In genomic region chr11:86955111-86955673, GRCh38 we compare ENCODE assay signal across 8 cellular contexts. TPM values are rescaled to one million over a fixed set of nuclear protein-coding genes. Genes with fewer than 3 reads are reported as not detected.
DNase-seq lines count a peak whose midpoint lies in the region; ATAC-seq, FAIRE-seq and TF ChIP-seq lines count a peak whose summit lies in the region.

Gene FZD4, minus strand, starts transcription at chr11:86955395. Its CDS starts 310 bp downstream, at chr11:86955085.

- H3K4me1 ChIP-seq in A673 (ENCODE audit: insufficient read depth, low read length, poor library complexity, severe bottlenecking), result peaks cover 62% of the 10 kb centered on the region
- no peaks in the 10 kb centered on the region for H3K4me1 ChIP-seq in small intestine (ENCODE audit: control insufficient read depth in 2 of 2, insufficient read depth in 1 of 2, low read depth in 1 of 2, low read length in 1 of 2)

- no TSS peak for BruUV-seq in A673 (replicated peaks; lab: Mats Ljungman, UMichigan)

- peak within 1 kb of the TSS; percentile 90 for H3K4me3 ChIP-seq in A673 (ENCODE audit: low read depth, low read length, poor library complexity, severe bottlenecking)
- H3K4me3 ChIP-seq in small intestine (ENCODE audit: low read depth in 1 of 2, low read length in 2 of 2), result peak within 1 kb of the TSS; percentile 51 to 59

- ATAC-seq in GM18499 (IDR thresholded peaks at IDR 0.05; ENCODE audit: insufficient read depth, unreplicated experiment) (peak; percentile 64), HG02870 (IDR thresholded peaks at IDR 0.05; ENCODE audit: unreplicated experiment) (peak; percentile 93)

- WGBS in small intestine, 3 donors, result 0% methylated on average over 35 to 71 of the region's 71 CpGs

- intact Hi-C loops in A673 (cut with micrococcal nuclease; ENCODE audit: unreplicated experiment), result loop anchor here (5.0 kb wide), 1 partner anchor 37 kb away; no protein-coding TSS in a partner anchor

- POLR2A ChIA-PET in A673 (lab: Charles Lee; ENCODE audit: low non-redundant PET), result no interaction called here

- H3K27me3 ChIP-seq in A673 (replicated peaks; ENCODE audit: insufficient read depth, low read depth, low read length, poor library complexity), result no peaks in the 10 kb centered on the region
- no peaks in the 10 kb centered on the region for H3K27me3 ChIP-seq in small intestine (ENCODE audit: control insufficient read depth in 2 of 2, insufficient read depth in 2 of 2, low read length in 2 of 2)

- H3K9me3 ChIP-seq in A673 (ENCODE audit: low read depth, low read length, poor library complexity, severe bottlenecking) (no peaks in the 10 kb centered on the region), small intestine (ENCODE audit: control insufficient read depth, low read depth) (no peaks in the 10 kb centered on the region)

- H3K36me3 ChIP-seq in A673 (ENCODE audit: insufficient read depth, low read length, poor library complexity, severe bottlenecking), result peaks cover 32% of the 10 kb centered on the region
- no peaks in the 10 kb centered on the region for H3K36me3 ChIP-seq in small intestine (ENCODE audit: control insufficient read depth in 2 of 2, insufficient read depth in 2 of 2, low read length in 2 of 2)

- FAIRE-seq in small intestine (lab: Jason Lieb, UNC), result no peak

- CTCF ChIA-PET in A673 (lab: Charles Lee), result interaction anchor here (0.8 to 1.2 kb wide), 2 partner anchors 9 to 33 kb away, joined by 3 to 4 read pairs; no protein-coding TSS in a partner anchor

- peak within 1 kb of the TSS; percentile 88 for H3K27ac ChIP-seq in A673 (ENCODE audit: low read depth, low read length, poor library complexity, severe bottlenecking)
- H3K27ac ChIP-seq in small intestine (ENCODE audit: low read depth in 1 of 2, low read length in 1 of 2), result peak within 1 kb of the TSS; percentile 72 to 85

- no peak for TF ChIP-seq CTCF in A673 (conservative IDR thresholded peaks at IDR 0.05; ENCODE audit: low read depth, low read length)

- DNase-seq in A673 (ENCODE audit: low spot score) (peak; percentile 97), NCI-H1417 treated with DMSO at 0.1 percent for 48 hours (lab: John Stamatoyannopoulos, UW) (peak; percentile 76), T1000 (lab: John Stamatoyannopoulos, UW) (peak; percentile 76), cerebellar cortex (ENCODE audit: low spot score) (peak; percentile 83), iris pigment epithelial cell (ENCODE audit: low read depth) (peak; percentile 90), small intestine (peak; percentile 85)

RNA-seq across cellular contexts. Expression of gene FZD4, which starts in this region (rescaled TPM):
- total RNA-seq in A673 (2021), result 82.7 and 89.1 TPM in 2 replicates
- polyA plus RNA-seq in small intestine, result 10 to 100 TPM in 1 of 3 donors, under 1 TPM in 2; 0.22 to 12.2 (median 0.27) TPM

Comparison
In these comparisons a context has a peak if more than half of its experiments do, and no peak if none do; other contexts are left out.
1. Peak in every context shown above with its lines: DNase-seq, ATAC-seq, H3K4me3 ChIP-seq and H3K27ac ChIP-seq.